ENCODE assay signal across 1 cellular context in genomic region chr2:231057590-231057989, GRCh38.
TF ChIP-seq lines count a peak whose summit lies in the region.

No MANE protein-coding gene starts in this region.

TF ChIP-seq in K562, 482 proteins besides CTCF, POLR2A, EP300 and RAD21:
- TF ChIP-seq NR3C1 (CRISPR knock-in tag; IDR thresholded peaks at IDR 0.05) = no peak
- no peak for TF ChIP-seq CEBPG (CRISPR knock-in tag; IDR thresholded peaks at IDR 0.05)
- TF ChIP-seq CEBPG (tag; conservative IDR thresholded peaks at IDR 0.05 in 1 of 2, IDR thresholded peaks at IDR 0.05 in 1 of 2) = no peak
- no peak for TF ChIP-seq ZNF174 (CRISPR knock-in tag; IDR thresholded peaks at IDR 0.05)
- TF ChIP-seq ZBTB8A (IDR thresholded peaks at IDR 0.05; ENCODE audit: partially characterized antibody) = no peak
- no peak for TF ChIP-seq E2F6 (IDR thresholded peaks at IDR 0.05; ENCODE audit: borderline replicate concordance in 1 of 2, extremely low read depth in 1 of 2, insufficient read depth in 1 of 2, insufficient read length in 1 of 2, low read depth in 1 of 2, low read length in 1 of 2, poor library complexity in 1 of 2, severe bottlenecking in 1 of 2)
- TF ChIP-seq TSC22D4 (tag; IDR thresholded peaks at IDR 0.05) = no peak
